In the genomic region with DNA sequence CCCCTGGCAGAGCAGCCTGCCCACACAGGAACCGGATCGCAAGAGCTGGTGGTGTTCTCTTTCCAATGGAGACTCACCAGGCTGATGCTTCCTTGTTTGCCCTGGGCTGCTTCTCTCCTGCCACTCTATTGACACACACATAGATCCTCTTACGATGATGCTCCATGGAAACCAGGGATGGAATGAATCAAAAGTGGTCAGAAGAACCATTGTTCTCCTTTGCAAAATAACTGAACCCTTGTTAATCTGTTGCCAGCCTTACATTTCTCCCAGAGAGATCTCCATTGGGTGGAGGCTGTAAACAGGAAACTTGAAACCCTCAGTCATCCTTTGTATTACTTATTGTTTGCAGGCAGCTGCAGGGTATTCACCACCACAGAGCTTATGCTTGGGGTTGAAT, we compare ENCODE assay signal across 11 cellular contexts. TPM values are rescaled to one million over a fixed set of nuclear protein-coding genes. Genes with fewer than 3 reads are reported as not detected.
A peak's percentile ranks its signal among the peaks of the same experiment; 100 is the strongest.
DNase-seq lines count a peak whose midpoint lies in the region; ATAC-seq and TF ChIP-seq lines count a peak whose summit lies in the region.
"Had no signal": no experiment of that assay in that cellular context is flagged by ENCODE, and none has a peak within 500 bp of the region (broad histone marks: within the 10 kb centered on the region; RNA-seq: fewer than 3 reads in every experiment).

No MANE protein-coding gene starts in this region.

- H3K9me3 ChIP-seq in endodermal cell (ENCODE audit: control insufficient read depth, low read length) (no peaks in the 10 kb centered on the region), right atrium auricular region (no peaks in the 10 kb centered on the region)
- H3K9me3 ChIP-seq: tibial nerve had no signal

- intact Hi-C loops in activated naive CD4-positive, alpha-beta T cell treated with anti-CD3 and anti-CD28 coated beads for 36 hours (cut with micrococcal nuclease) = no loop called here

- H3K9me3 Mint-ChIP-seq in endodermal cell = no peaks in the 10 kb centered on the region
- no peaks in the 10 kb centered on the region for H3K9me3 Mint-ChIP-seq in activated naive CD4-positive, alpha-beta T cell treated with anti-CD3 and anti-CD28 coated beads for 36 hours

- peaks cover 1% of the 10 kb centered on the region for H3K27me3 Mint-ChIP-seq in endodermal cell (ENCODE audit: insufficient read depth)
- H3K27me3 Mint-ChIP-seq in activated naive CD4-positive, alpha-beta T cell treated with anti-CD3 and anti-CD28 coated beads for 36 hours (ENCODE audit: low read depth) = peaks cover 14% of the 10 kb centered on the region

- H3K36me3 ChIP-seq in endodermal cell (ENCODE audit: control insufficient read depth, insufficient read depth, low read length) (no peaks in the 10 kb centered on the region), right atrium auricular region (no peaks in the 10 kb centered on the region)
- H3K36me3 ChIP-seq: tibial nerve had no signal

- ATAC-seq in HG02798 (IDR thresholded peaks at IDR 0.05; ENCODE audit: poor library complexity, unreplicated experiment) = no peak

- TF ChIP-seq CTCF in endodermal cell (conservative IDR thresholded peaks at IDR 0.05) = no peak
- no peak for TF ChIP-seq CTCF in right atrium auricular region (IDR thresholded peaks at IDR 0.05)

- no peak overlapping the region for H3K9ac ChIP-seq in endodermal cell (ENCODE audit: extremely low read depth, low read length, poor library complexity, severe bottlenecking)

- DNase-seq in M059J (ENCODE audit: low read depth) = peak; percentile 71
- peak; percentile 30 for DNase-seq in NCI-H510A (lab: John Stamatoyannopoulos, UW)
- DNase-seq in endodermal cell = peak; percentile 37
- DNase-seq in pulmonary artery endothelial cell (ENCODE audit: low read depth, low spot score) = peak; percentile 45
- no peak for DNase-seq in activated naive CD4-positive, alpha-beta T cell treated with anti-CD3 and anti-CD28 coated beads for 36 hours
- DNase-seq in right atrium auricular region (ENCODE audit: low spot score) = no peak
- no peak for DNase-seq in NCI-H1048 (lab: John Stamatoyannopoulos, UW)
- DNase-seq: activated CD4-positive, CD25-positive, alpha-beta regulatory T cell had no signal

- CTCF ChIA-PET in activated naive CD4-positive, alpha-beta T cell treated with anti-CD3 and anti-CD28 coated beads for 36 hours (lab: Charles Lee) = no interaction called here

- H3K4me1 Mint-ChIP-seq in endodermal cell = peaks cover 5% of the 10 kb centered on the region
- no peaks in the 10 kb centered on the region for H3K4me1 Mint-ChIP-seq in activated naive CD4-positive, alpha-beta T cell treated with anti-CD3 and anti-CD28 coated beads for 36 hours (ENCODE audit: low read depth)

- H3K36me3 Mint-ChIP-seq in endodermal cell (ENCODE audit: low read depth) = no peaks in the 10 kb centered on the region
- no peaks in the 10 kb centered on the region for H3K36me3 Mint-ChIP-seq in activated naive CD4-positive, alpha-beta T cell treated with anti-CD3 and anti-CD28 coated beads for 36 hours (ENCODE audit: low read depth)

- peak overlapping the region; percentile 21 for H3K27ac ChIP-seq in endodermal cell (ENCODE audit: low read depth, low read length)
- H3K27ac ChIP-seq in right atrium auricular region = no peak overlapping the region
- H3K27ac ChIP-seq: PC-9 had no signal

- H3K27me3 ChIP-seq in endodermal cell (ENCODE audit: control insufficient read depth, insufficient read depth, low read length, poor library complexity, severe bottlenecking) (no peaks in the 10 kb centered on the region), right atrium auricular region (no peaks in the 10 kb centered on the region)
- H3K27me3 ChIP-seq: tibial nerve had no signal

- H3K4me3 Mint-ChIP-seq in endodermal cell = no peak overlapping the region
- H3K4me3 Mint-ChIP-seq in activated naive CD4-positive, alpha-beta T cell treated with anti-CD3 and anti-CD28 coated beads for 36 hours = no peak overlapping the region

- no peaks in the 10 kb centered on the region for H3K4me1 ChIP-seq in endodermal cell (ENCODE audit: control insufficient read depth, insufficient read depth, low read length)
- no peaks in the 10 kb centered on the region for H3K4me1 ChIP-seq in right atrium auricular region
- H3K4me1 ChIP-seq: tibial nerve had no signal

- H3K4me3 ChIP-seq in endodermal cell (ENCODE audit: low read length) = no peak overlapping the region
- no peak overlapping the region for H3K4me3 ChIP-seq in right atrium auricular region
- H3K4me3 ChIP-seq: PC-9, tibial nerve had no signal

- WGBS in endodermal cell (ENCODE audit: insufficient coverage in 1 of 2, insufficient read length in 1 of 2), 2 experiments = 66 to 91% methylated on average over 3 of the region's 3 CpGs

- no peak overlapping the region for H3K27ac Mint-ChIP-seq in endodermal cell
- no peak overlapping the region for H3K27ac Mint-ChIP-seq in activated naive CD4-positive, alpha-beta T cell treated with anti-CD3 and anti-CD28 coated beads for 36 hours

RNA-seq across cellular contexts. Expression of gene LDLRAD3, which starts 24.6 kb away (rescaled TPM):
- 6.8 and 12.1 TPM in 2 replicates for total RNA-seq in M059J (2014; rRNA removed; shearing (Covaris generic))
- 10 to 100 TPM; 19.2 to 30.6 TPM for total RNA-seq in endodermal cell
- polyA plus RNA-seq in endodermal cell (2013, experiment 1 of 2) = 21.6 TPM
- polyA plus RNA-seq in endodermal cell (2013, experiment 2 of 2) = 22.9 TPM
- 8.8 and 9.5 TPM in 2 replicates for total RNA-seq in pulmonary artery endothelial cell
- total RNA-seq in activated naive CD4-positive, alpha-beta T cell treated with anti-CD3 and anti-CD28 coated beads for 36 hours = under 1 TPM; 0.17 to 0.22 TPM
- total RNA-seq in right atrium auricular region = 1 to 10 TPM; 3.6 to 7.0 TPM

Comparison
In these comparisons a context has a peak if more than half of its experiments do, and no peak if none do; other contexts are left out.
1. DNase-seq: peak in M059J (single experiment), NCI-H510A (single experiment), endodermal cell (single experiment) and pulmonary artery endothelial cell (single experiment); none in activated naive CD4-positive, alpha-beta T cell treated with anti-CD3 and anti-CD28 coated beads for 36 hours (single experiment), right atrium auricular region (single experiment) and NCI-H1048 (single experiment).